8 cellular contexts compared by ENCODE assay signal in genomic region chr4:146095091-146095690, GRCh38.
DNase-seq lines count a peak whose midpoint lies in the region; ATAC-seq and TF ChIP-seq lines count a peak whose summit lies in the region.

No MANE protein-coding gene starts in this region.

- TF ChIP-seq CTCF in ascending aorta (IDR thresholded peaks at IDR 0.05) (peak in 2 of 3 experiments; percentile 32 to 45), uterus (IDR thresholded peaks at IDR 0.05) (peak in 3 of 4 experiments; percentile 14 to 35 (median 28))

- TF ChIP-seq POLR2A in uterus (IDR thresholded peaks at IDR 0.05), result no peak

- H3K27me3 ChIP-seq in ascending aorta (no peaks in the 10 kb centered on the region), uterus (no peaks in the 10 kb centered on the region)

- DNase-seq in AG08395 (ENCODE audit: low spot score), result peak; percentile 52
- peak; percentile 60 for DNase-seq in EL
- peak; percentile 64 for DNase-seq in NCI-H1092 treated with DMSO at 0.1 percent for 48 hours (lab: John Stamatoyannopoulos, UW)
- DNase-seq in ascending aorta (ENCODE audit: low spot score in 2 of 2), result no peak
- DNase-seq in kidney tubule cell (ENCODE audit: low spot score), result peak; percentile 62
- no peak for DNase-seq in uterus

- no peaks in the 10 kb centered on the region for H3K36me3 ChIP-seq in ascending aorta
- H3K36me3 ChIP-seq in uterus, result no peaks in the 10 kb centered on the region

- H3K9me3 ChIP-seq in ascending aorta (no peaks in the 10 kb centered on the region), uterus (no peaks in the 10 kb centered on the region)

- ATAC-seq in HG02870 (IDR thresholded peaks at IDR 0.05; ENCODE audit: unreplicated experiment) (no peak), GM19023 (IDR thresholded peaks at IDR 0.05; ENCODE audit: unreplicated experiment) (no peak)

- H3K4me3 ChIP-seq in ascending aorta, result no peak overlapping the region
- no peak overlapping the region for H3K4me3 ChIP-seq in uterus

- no peaks in the 10 kb centered on the region for H3K4me1 ChIP-seq in ascending aorta
- H3K4me1 ChIP-seq in uterus, result no peaks in the 10 kb centered on the region

- intact Hi-C loops in ascending aorta (cut with DNase I), result no loop called here
- intact Hi-C loops in uterus (cut with DNase I; ENCODE audit: low total_unique reads), result no loop called here

- H3K27ac ChIP-seq in ascending aorta, result no peak overlapping the region
- H3K27ac ChIP-seq in uterus, result no peak overlapping the region

Comparison
In these comparisons a context has a peak if more than half of its experiments do, and no peak if none do; other contexts are left out.
1. DNase-seq: peak in AG08395 (single experiment), EL (single experiment), NCI-H1092 treated with DMSO at 0.1 percent for 48 hours (single experiment) and kidney tubule cell (single experiment); none in ascending aorta (0 of 2) and uterus (0 of 2).